In the genomic region with DNA sequence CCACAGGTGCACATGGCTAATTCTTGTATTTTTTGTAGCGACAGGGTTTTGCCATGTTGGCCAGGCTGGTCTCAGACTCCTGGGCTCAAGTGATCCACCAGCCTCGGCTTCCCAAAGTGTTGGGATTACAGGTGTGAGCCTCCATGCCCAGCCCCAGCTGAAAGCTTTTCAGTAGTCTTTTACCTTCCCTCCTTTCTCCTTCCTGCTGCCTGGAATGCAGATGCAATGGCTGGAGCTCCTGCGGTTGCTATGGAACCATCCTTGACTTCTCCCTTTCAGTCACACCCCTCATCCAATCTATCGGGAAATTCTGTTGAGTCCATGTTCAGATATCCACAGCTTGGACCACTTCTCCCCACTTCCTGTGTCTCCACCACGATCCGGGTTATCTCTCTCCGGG, we compare ENCODE assay signal across 13 cellular contexts. TPM values are rescaled to one million over a fixed set of nuclear protein-coding genes. Genes with fewer than 3 reads are reported as not detected.
DNase-seq lines count a peak whose midpoint lies in the region; ATAC-seq and TF ChIP-seq lines count a peak whose summit lies in the region.
"Had no signal": no experiment of that assay in that cellular context is flagged by ENCODE, and none has a peak within 500 bp of the region (broad histone marks: within the 10 kb centered on the region; RNA-seq: fewer than 3 reads in every experiment).

No MANE protein-coding gene starts in this region.

- TSS peak; percentile 59 for BruUV-seq in Panc1 (replicated peaks; lab: Mats Ljungman, UMichigan)

- no peak for ATAC-seq in Panc1
- ATAC-seq in gastroesophageal sphincter = no peak
- ATAC-seq: PC-3 had no signal

- intact Hi-C loops in Panc1 (cut with micrococcal nuclease; ENCODE audit: unreplicated experiment) (no loop called here), stomach (cut with DNase I; ENCODE audit: low total_unique reads) (loop anchor here (10.0 kb wide), 1 partner anchor 177 kb away; no protein-coding TSS in a partner anchor)

- WGBS in gastroesophageal sphincter (ENCODE audit: low coverage in 1 of 2), 2 donors = 89 to 94% methylated on average over 5 to 6 of the region's 7 CpGs
- WGBS in stomach, 5 donors = 77 to 94% (median 84%) methylated on average over 7 of the region's 7 CpGs

- CTCF ChIA-PET in activated naive CD4-positive, alpha-beta T cell treated with anti-CD3 and anti-CD28 coated beads, Interleukin-2, amount 10 ng/mL, durations not matched to agents 7 days and 5 days (lab: Charles Lee) = no interaction called here
- CTCF ChIA-PET in Panc1 (lab: Charles Lee) = no interaction called here

- H3K4me3 Mint-ChIP-seq in activated naive CD4-positive, alpha-beta T cell treated with anti-CD3 and anti-CD28 coated beads, Interleukin-2, amount 10 ng/mL, durations not matched to agents 7 days and 5 days = no peak overlapping the region

- no peak overlapping the region; the same call in 1 of the 2 replicates for H3K27ac ChIP-seq in Panc1 (ENCODE audit: low read length)
- H3K27ac ChIP-seq in gastroesophageal sphincter = peak overlapping the region in 3 of 4 donors; percentile 16 to 84 (median 81)
- peak overlapping the region; percentile 69 for H3K27ac ChIP-seq in neutrophil
- no peak overlapping the region for H3K27ac ChIP-seq in stomach

- peaks cover 4% of the 10 kb centered on the region for H3K4me1 Mint-ChIP-seq in activated naive CD4-positive, alpha-beta T cell treated with anti-CD3 and anti-CD28 coated beads, Interleukin-2, amount 10 ng/mL, durations not matched to agents 7 days and 5 days

- peak overlapping the region; percentile 17 for H3K27ac Mint-ChIP-seq in activated naive CD4-positive, alpha-beta T cell treated with anti-CD3 and anti-CD28 coated beads, Interleukin-2, amount 10 ng/mL, durations not matched to agents 7 days and 5 days

- POLR2A ChIA-PET in Panc1 (lab: Charles Lee) = interaction anchor here (0.6 kb wide), 1 partner anchor 16 kb away, joined by 6 read pairs; no protein-coding TSS in a partner anchor

- H3K36me3 Mint-ChIP-seq in activated naive CD4-positive, alpha-beta T cell treated with anti-CD3 and anti-CD28 coated beads, Interleukin-2, amount 10 ng/mL, durations not matched to agents 7 days and 5 days = no peaks in the 10 kb centered on the region

- peaks cover 45% of the 10 kb centered on the region for H3K27me3 Mint-ChIP-seq in activated naive CD4-positive, alpha-beta T cell treated with anti-CD3 and anti-CD28 coated beads, Interleukin-2, amount 10 ng/mL, durations not matched to agents 7 days and 5 days

- TF ChIP-seq POLR2A in gastroesophageal sphincter (IDR thresholded peaks at IDR 0.05) = no peak
- TF ChIP-seq POLR2A in stomach (IDR thresholded peaks at IDR 0.05) = no peak

- H3K9me3 Mint-ChIP-seq in activated naive CD4-positive, alpha-beta T cell treated with anti-CD3 and anti-CD28 coated beads, Interleukin-2, amount 10 ng/mL, durations not matched to agents 7 days and 5 days = no peaks in the 10 kb centered on the region

- TF ChIP-seq CTCF in Panc1 (IDR thresholded peaks at IDR 0.05) (no peak), gastroesophageal sphincter (IDR thresholded peaks at IDR 0.05) (no peak), neutrophil (IDR thresholded peaks at IDR 0.05) (no peak), stomach (IDR thresholded peaks at IDR 0.05) (no peak)

- no peaks in the 10 kb centered on the region for H3K9me3 ChIP-seq in Panc1 (ENCODE audit: control insufficient read depth, insufficient read depth, low read depth, low read length)
- no peaks in the 10 kb centered on the region for H3K9me3 ChIP-seq in gastroesophageal sphincter
- no peaks in the 10 kb centered on the region for H3K9me3 ChIP-seq in neutrophil
- H3K9me3 ChIP-seq in stomach = no peaks in the 10 kb centered on the region
- H3K9me3 ChIP-seq: BLaER1 treated with 17β-estradiol and CSF1 and Interleukin-3, amounts not matched to agents 10 nM and 100 nM had no signal

- H3K27me3 ChIP-seq in Panc1 (ENCODE audit: control insufficient read depth, insufficient read depth, low read length) (no peaks in the 10 kb centered on the region), gastroesophageal sphincter (no peaks in the 10 kb centered on the region), neutrophil (peaks cover under 1% of the 10 kb centered on the region), stomach (no peaks in the 10 kb centered on the region)

- H3K4me1 ChIP-seq in Panc1 (ENCODE audit: control insufficient read depth, insufficient read depth, low read length) = peaks cover 13% of the 10 kb centered on the region
- peaks cover 3 to 26% (median 9%) of the 10 kb centered on the region in 3 donors for H3K4me1 ChIP-seq in gastroesophageal sphincter
- H3K4me1 ChIP-seq in neutrophil (ENCODE audit: control insufficient read depth in 1 of 2, insufficient read depth in 1 of 2, low read depth in 1 of 2, low read length in 1 of 2) = peaks cover 19 to 25% of the 10 kb centered on the region in 2 experiments
- H3K4me1 ChIP-seq in stomach = peaks cover 13 to 18% (median 16%) of the 10 kb centered on the region in 4 donors

- TF ChIP-seq EP300 in gastroesophageal sphincter (IDR thresholded peaks at IDR 0.05) (no peak), stomach (IDR thresholded peaks at IDR 0.05) (no peak)

- H3K4me3 ChIP-seq in Panc1 (ENCODE audit: low read depth in 2 of 2, low read length in 2 of 2) = no peak overlapping the region
- H3K4me3 ChIP-seq in gastroesophageal sphincter = no peak overlapping the region
- H3K4me3 ChIP-seq in neutrophil (ENCODE audit: low read depth in 1 of 2, low read length in 1 of 2) = no peak overlapping the region
- H3K4me3 ChIP-seq in stomach = no peak overlapping the region
- H3K4me3 ChIP-seq: BLaER1 treated with 17β-estradiol and CSF1 and Interleukin-3, amounts not matched to agents 10 nM and 100 nM had no signal

- no peaks in the 10 kb centered on the region for H3K36me3 ChIP-seq in Panc1 (ENCODE audit: control insufficient read depth, insufficient read depth, low read length)
- no peaks in the 10 kb centered on the region for H3K36me3 ChIP-seq in gastroesophageal sphincter
- H3K36me3 ChIP-seq in neutrophil = no peaks in the 10 kb centered on the region
- no peaks in the 10 kb centered on the region for H3K36me3 ChIP-seq in stomach
- H3K36me3 ChIP-seq: BLaER1 treated with 17β-estradiol and CSF1 and Interleukin-3, amounts not matched to agents 10 nM and 100 nM had no signal

- DNase-seq in activated naive CD4-positive, alpha-beta T cell treated with anti-CD3 and anti-CD28 coated beads, Interleukin-2, amount 10 ng/mL, durations not matched to agents 7 days and 5 days = no peak
- DNase-seq in activated naive CD4-positive, alpha-beta T cell treated with Interleukin-2 at 50 U/mL for 16 hours = no peak
- DNase-seq in Panc1 (ENCODE audit: low read depth, low spot score) (no peak), cortex of kidney (lab: John Stamatoyannopoulos, UW) (no peak), stomach (no peak), HuH-7.5 (ENCODE audit: low spot score) (no peak)
- DNase-seq: H9, NCI-H1048, NCI-H1694 treated with DMSO at 0.1 percent for 48 hours, PC-3 had no signal

- in situ Hi-C loops in Panc1 (cut with HindIII; ENCODE audit: low pct_unique_long_range_greater_than_20kb, low sequenced_read_pairs) = no loop called here

RNA-seq across cellular contexts. Expression of gene SLC38A10, which starts 12.5 kb away (rescaled TPM):
- total RNA-seq in Panc1 (2021; ENCODE audit: unreplicated experiment) (188 TPM), gastroesophageal sphincter (10 to 100 TPM; 70.5 to 99.6 (median 81.8) TPM), stomach (100 to 1,000 TPM in 2 of 5 donors, 10 to 100 TPM in 3; 27.4 to 140 (median 82.6) TPM)
- polyA plus RNA-seq in Panc1 (2012; ENCODE audit: insufficient read length) = 144 TPM
- polyA plus RNA-seq in stomach = 10 to 100 TPM; 18.6 to 78.1 (median 56.4) TPM

Comparison
In these comparisons a context has a peak if more than half of its experiments do, and no peak if none do; other contexts are left out.
1. H3K27ac ChIP-seq: peak in gastroesophageal sphincter (3 of 4) and neutrophil (single experiment); none in Panc1 (single experiment) and stomach (0 of 5).